ENCODE assay signal across 21 cellular contexts in the genomic region with DNA sequence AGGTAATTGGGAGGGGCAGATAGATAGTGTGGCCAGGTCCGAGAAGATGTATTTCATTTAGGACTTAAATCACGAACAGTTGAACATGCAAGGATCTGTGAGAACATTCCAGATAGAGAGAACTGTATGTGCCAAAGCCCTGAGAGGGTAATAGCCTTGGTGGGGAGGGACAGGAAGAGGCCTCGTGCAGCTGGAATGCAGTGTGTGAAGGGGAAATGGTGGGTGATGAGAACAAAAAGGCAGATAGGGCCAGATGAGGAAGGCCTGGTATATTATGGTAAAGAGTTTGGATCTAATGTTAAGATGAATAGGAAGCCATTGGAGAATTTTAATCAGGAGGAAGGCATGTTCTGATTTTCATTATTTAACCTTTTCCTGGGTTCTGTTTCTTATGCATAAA.
"Had no signal": no experiment of that assay in that cellular context is flagged by ENCODE, and none has a peak within 500 bp of the region (broad histone marks: within the 10 kb centered on the region; RNA-seq: fewer than 3 reads in every experiment).

No MANE protein-coding gene starts in this region.

- H3K9me3 ChIP-seq: Peyer's patch had no signal

- H3K27me3 Mint-ChIP-seq: activated CD8-positive, alpha-beta T cell treated with anti-CD3 and anti-CD28 coated beads for 36 hours; activated naive CD4-positive, alpha-beta T cell treated with anti-CD3 and anti-CD28 coated beads, Interleukin-2, amount 10 ng/mL, durations not matched to agents 7 days and 5 days; activated naive CD8-positive, alpha-beta T cell treated with anti-CD3 and anti-CD28 coated beads for 36 hours; T-helper 17 cell had no signal

- H3K4me3 Mint-ChIP-seq: activated CD8-positive, alpha-beta T cell treated with anti-CD3 and anti-CD28 coated beads for 36 hours; activated naive CD4-positive, alpha-beta T cell treated with anti-CD3 and anti-CD28 coated beads, Interleukin-2, amount 10 ng/mL, durations not matched to agents 7 days and 5 days; activated naive CD8-positive, alpha-beta T cell treated with anti-CD3 and anti-CD28 coated beads for 36 hours; activated T-cell treated with anti-CD3 and anti-CD28 coated beads, Interleukin-2, amount 50 U/mL, for 72 hours; T-helper 17 cell had no signal

- H3K27me3 ChIP-seq: brain microvascular endothelial cell, cardiac muscle cell, Peyer's patch had no signal

- H3K36me3 Mint-ChIP-seq: activated naive CD4-positive, alpha-beta T cell treated with anti-CD3 and anti-CD28 coated beads, Interleukin-2, amount 10 ng/mL, durations not matched to agents 7 days and 5 days; activated naive CD8-positive, alpha-beta T cell treated with anti-CD3 and anti-CD28 coated beads for 36 hours had no signal

- H3K4me3 ChIP-seq: cardiac muscle cell, K562, Peyer's patch had no signal

- H3K27ac Mint-ChIP-seq: activated CD8-positive, alpha-beta T cell treated with anti-CD3 and anti-CD28 coated beads for 36 hours; activated naive CD4-positive, alpha-beta T cell treated with anti-CD3 and anti-CD28 coated beads, Interleukin-2, amount 10 ng/mL, durations not matched to agents 7 days and 5 days; activated naive CD8-positive, alpha-beta T cell treated with anti-CD3 and anti-CD28 coated beads for 36 hours; activated T-cell treated with anti-CD3 and anti-CD28 coated beads, Interleukin-2, amount 50 U/mL, for 72 hours; activated T-helper 2 cell treated with anti-CD3 and anti-CD28 coated beads, Interferon-gamma antibody, Interleukin-2, Interleukin-4, amounts not matched to agents 10 μg/mL and 5 μg/mL and 100 μg/mL, durations not matched to agents 14 hours and 24 hours and 36 hours; T-helper 17 cell had no signal

- H3K4me1 Mint-ChIP-seq: activated naive CD4-positive, alpha-beta T cell treated with anti-CD3 and anti-CD28 coated beads, Interleukin-2, amount 10 ng/mL, durations not matched to agents 7 days and 5 days; activated naive CD8-positive, alpha-beta T cell treated with anti-CD3 and anti-CD28 coated beads for 36 hours; T-helper 17 cell had no signal

- DNase-seq: activated CD4-positive, alpha-beta T cell treated with anti-CD3 and anti-CD28 coated beads for 4 hours; activated CD8-positive, alpha-beta memory T cell treated with anti-CD3 and anti-CD28 coated beads, Interleukin-2, amount 50 U/mL, for 4 hours; activated CD8-positive, alpha-beta T cell treated with anti-CD3 and anti-CD28 coated beads for 36 hours; activated gamma-delta T cell treated with Interleukin-2 at 50 U/mL for 16 hours; activated naive CD4-positive, alpha-beta T cell treated with anti-CD3 and anti-CD28 coated beads, Interleukin-2, amount 10 ng/mL, durations not matched to agents 7 days and 5 days; activated naive CD8-positive, alpha-beta T cell treated with anti-CD3 and anti-CD28 coated beads for 36 hours; activated T-cell treated with anti-CD3 and anti-CD28 coated beads, Interleukin-2, amount 50 U/mL, for 72 hours; brain microvascular endothelial cell; Karpas-422; NCI-H1048; NCI-H187 treated with DMSO at 0.1 percent for 48 hours; NCI-H2171; NCI-H526 treated with DMSO at 0.1 percent for 48 hours; NK-92 treated with Interleukin-12 subunit alpha and Interleukin-12 subunit beta, amount 100 ng/mL, for 24 hours; Peyer's patch; T-helper 17 cell; T-helper 9 cell had no signal

- H3K27ac ChIP-seq: brain microvascular endothelial cell, cardiac muscle cell, Peyer's patch, VCaP had no signal

- H3K36me3 ChIP-seq: brain microvascular endothelial cell, cardiac muscle cell, Peyer's patch had no signal

- ATAC-seq: activated CD8-positive, alpha-beta T cell treated with anti-CD3 and anti-CD28 coated beads for 36 hours; activated T-cell treated with anti-CD3 and anti-CD28 coated beads, Interleukin-2, amount 50 U/mL, for 72 hours; K562; T-helper 17 cell had no signal

- H3K4me1 ChIP-seq: Peyer's patch had no signal
